ENCODE assay signal across 33 cellular contexts in genomic region chr6:36715469-36715868, GRCh38. TPM values are rescaled to one million over a fixed set of nuclear protein-coding genes. Genes with fewer than 3 reads are reported as not detected.
"Had no signal": no experiment of that assay in that cellular context is flagged by ENCODE, and none has a peak within 500 bp of the region (broad histone marks: within the 10 kb centered on the region; RNA-seq: fewer than 3 reads in every experiment).

No MANE protein-coding gene starts in this region.

- H3K4me2 ChIP-seq: SK-N-SH had no signal

- H3K4me3 Mint-ChIP-seq: activated CD4-positive, alpha-beta memory T cell treated with anti-CD3 and anti-CD28 coated beads, Interleukin-2, amount 10 ng/mL, durations not matched to agents 7 days and 5 days; activated CD4-positive, alpha-beta T cell treated with anti-CD3 and anti-CD28 coated beads for 36 hours; activated naive CD8-positive, alpha-beta T cell; brain; central memory CD8-positive, alpha-beta T cell had no signal

- H3K4me1 Mint-ChIP-seq: central memory CD8-positive, alpha-beta T cell had no signal

- H3K9ac ChIP-seq: SK-N-SH had no signal

- H3K4me1 ChIP-seq: SJCRH30 had no signal

- FAIRE-seq: astrocyte had no signal

- DNase-seq: activated CD4-positive, alpha-beta memory T cell treated with anti-CD3 and anti-CD28 coated beads, Interleukin-2, amount 10 ng/mL, durations not matched to agents 7 days and 5 days; activated CD4-positive, alpha-beta T cell treated with anti-CD3 and anti-CD28 coated beads for 36 hours; activated CD4-positive, alpha-beta T cell treated with anti-CD3 and anti-CD28 coated beads, Interleukin-2, amount 50 U/mL, for 1 hour; activated naive CD4-positive, alpha-beta T cell; activated T-cell treated with anti-CD3 and anti-CD28 coated beads for 4 hours; activated T-cell treated with anti-CD3 and anti-CD28 coated beads, Interleukin-2, amount 50 U/mL, for 48 hours; amygdala; MG63; MV-4-11; NCI-H1092 treated with DMSO at 0.1 percent for 48 hours; NCI-H1417 treated with DMSO at 0.1 percent for 48 hours; NCI-H1694; NCI-H2029; NCI-H2107; NCI-H2171 treated with DMSO at 0.1 percent for 48 hours; NCI-H226; NCI-H510A; NCI-H526 treated with DMSO at 0.1 percent for 48 hours; NK-92 treated with Interleukin-12 subunit alpha and Interleukin-12 subunit beta, amount 100 ng/mL, for 24 hours; OCI-M1; Right ventricle myocardium superior; RPMI8226; SJCRH30; SK-N-SH; T-helper 1 cell; WERI-Rb-1 had no signal

- H3K27ac ChIP-seq: SJCRH30, WERI-Rb-1 had no signal

- H3K27ac Mint-ChIP-seq: activated CD4-positive, alpha-beta memory T cell treated with anti-CD3 and anti-CD28 coated beads, Interleukin-2, amount 10 ng/mL, durations not matched to agents 7 days and 5 days; activated CD4-positive, alpha-beta T cell treated with anti-CD3 and anti-CD28 coated beads for 36 hours; activated naive CD8-positive, alpha-beta T cell; activated T-helper 2 cell treated with anti-CD3 and anti-CD28 coated beads, Interferon-gamma antibody, Interleukin-2, Interleukin-4, amounts not matched to agents 10 μg/mL and 5 μg/mL and 100 μg/mL, durations not matched to agents 14 hours and 24 hours and 36 hours; brain had no signal

- H3K36me3 ChIP-seq: MG63, SJCRH30, WERI-Rb-1 had no signal

- H3K9me3 Mint-ChIP-seq: activated CD4-positive, alpha-beta memory T cell treated with anti-CD3 and anti-CD28 coated beads, Interleukin-2, amount 10 ng/mL, durations not matched to agents 7 days and 5 days; activated T-helper 2 cell treated with anti-CD3 and anti-CD28 coated beads, Interferon-gamma antibody, Interleukin-2, Interleukin-4, amounts not matched to agents 10 μg/mL and 5 μg/mL and 100 μg/mL, durations not matched to agents 14 hours and 24 hours and 36 hours; brain; central memory CD8-positive, alpha-beta T cell had no signal

- H3K9me2 ChIP-seq: SK-N-SH had no signal

- H3K27me3 ChIP-seq: MG63 had no signal

- H3K9me3 ChIP-seq: MG63, SJCRH30, SK-N-SH had no signal

- H3K27me3 Mint-ChIP-seq: activated CD4-positive, alpha-beta T cell treated with anti-CD3 and anti-CD28 coated beads for 36 hours; activated naive CD8-positive, alpha-beta T cell; central memory CD8-positive, alpha-beta T cell had no signal

- H3K4me3 ChIP-seq: MG63, SJCRH30 had no signal

- H3K36me3 Mint-ChIP-seq: activated naive CD8-positive, alpha-beta T cell; brain had no signal

- ATAC-seq: activated CD4-positive, alpha-beta T cell treated with anti-CD3 and anti-CD28 coated beads for 36 hours; Panc1 had no signal

RNA-seq across cellular contexts. Expression of gene RAB44, which starts 17.8 kb away (rescaled TPM):
- total RNA-seq: activated CD8-positive, alpha-beta memory T cell treated with anti-CD3 and anti-CD28 coated beads for 36 hours; activated T-helper 2 cell treated with anti-CD3 and anti-CD28 coated beads, Interferon-gamma antibody, Interleukin-2, Interleukin-4, amounts not matched to agents 10 μg/mL and 5 μg/mL and 100 μg/mL, durations not matched to agents 14 hours and 24 hours and 36 hours; Right ventricle myocardium superior; SJCRH30 had no signal
